Comparison of ENCODE assay signal across 24 cellular contexts in genomic region chr2:42040643-42041277, GRCh38. TPM values are rescaled to one million over a fixed set of nuclear protein-coding genes. Genes with fewer than 3 reads are reported as not detected.
DNase-seq lines count a peak whose midpoint lies in the region; ATAC-seq, FAIRE-seq and TF ChIP-seq lines count a peak whose summit lies in the region.
"Had no signal": no experiment of that assay in that cellular context is flagged by ENCODE, and none has a peak within 500 bp of the region (broad histone marks: within the 10 kb centered on the region; RNA-seq: fewer than 3 reads in every experiment).

No MANE protein-coding gene starts in this region.

- peaks cover 4% of the 10 kb centered on the region for H3K36me3 Mint-ChIP-seq in astrocyte (ENCODE audit: low read depth, unreplicated experiment)
- H3K36me3 Mint-ChIP-seq: T-cell had no signal

- H3K27ac ChIP-seq in heart right ventricle (peak overlapping the region in 3 of 10 donors; percentile 22 to 51 (median 47)), right atrium auricular region (peak overlapping the region in 1 of 2 donors; percentile 33), astrocyte (ENCODE audit: low read depth, low read length) (no peak overlapping the region), small intestine (ENCODE audit: low read depth in 1 of 2, low read length in 1 of 2) (no peak overlapping the region), colonic mucosa (no peak overlapping the region)
- H3K27ac ChIP-seq: A549; BLaER1 treated with 17β-estradiol and CSF1 and Interleukin-3, amounts not matched to agents 10 nM and 100 nM; foreskin keratinocyte; stomach; upper lobe of left lung had no signal

- peaks cover 28% of the 10 kb centered on the region for H3K27me3 Mint-ChIP-seq in astrocyte (ENCODE audit: low read depth, unreplicated experiment)

- H2AFZ ChIP-seq in astrocyte (ENCODE audit: low read depth, low read length): no peak overlapping the region

- H3K9ac ChIP-seq in astrocyte (ENCODE audit: low read length) (no peak overlapping the region), colonic mucosa (ENCODE audit: low read depth in 2 of 2, low read length in 2 of 2) (no peak overlapping the region)
- H3K9ac ChIP-seq: BLaER1 treated with 17β-estradiol and CSF1 and Interleukin-3, amounts not matched to agents 10 nM and 100 nM had no signal

- intact Hi-C loops in heart right ventricle (cut with DNase I): loop anchor here in 2 of 10 donors (10.0 kb wide), 2 partner anchors 76 to 106 kb away; no protein-coding TSS in a partner anchor
- intact Hi-C loops in colonic mucosa (cut with DNase I): loop anchor here (10.0 kb wide), 1 partner anchor 76 kb away; no protein-coding TSS in a partner anchor

- no peaks in the 10 kb centered on the region for H3K36me3 ChIP-seq in heart right ventricle
- H3K36me3 ChIP-seq in right atrium auricular region: no peaks in the 10 kb centered on the region
- H3K36me3 ChIP-seq in astrocyte (ENCODE audit: insufficient read depth, low read length): no peaks in the 10 kb centered on the region
- H3K36me3 ChIP-seq in small intestine (ENCODE audit: control insufficient read depth in 2 of 2, insufficient read depth in 2 of 2, low read length in 2 of 2): no peaks in the 10 kb centered on the region
- H3K36me3 ChIP-seq in colonic mucosa: no peaks in the 10 kb centered on the region
- H3K36me3 ChIP-seq: BLaER1 treated with 17β-estradiol and CSF1 and Interleukin-3, amounts not matched to agents 10 nM and 100 nM; stomach; upper lobe of left lung had no signal

- no peak overlapping the region for H3K4me2 ChIP-seq in astrocyte (ENCODE audit: low read length)
- H3K4me2 ChIP-seq: A549 had no signal

- no peak for DNase-seq in heart right ventricle
- no peak for DNase-seq in right atrium auricular region (ENCODE audit: low spot score)
- DNase-seq in astrocyte (ENCODE audit: low read depth): no peak
- DNase-seq in foreskin fibroblast: no peak
- peak; percentile 83 for DNase-seq in small intestine
- DNase-seq in colonic mucosa: no peak
- DNase-seq in NCI-H1417 treated with DMSO at 0.1 percent for 48 hours (lab: John Stamatoyannopoulos, UW): no peak
- DNase-seq: activated CD4-positive, alpha-beta T cell treated with anti-CD3 and anti-CD28 coated beads for 1 hour; activated T-cell treated with anti-CD3 and anti-CD28 coated beads, Interleukin-2, amount 50 U/mL, for 1 hour; Caco-2; foreskin keratinocyte; GOT3; hypothalamus; MM.1S; NCI-H1436; NCI-H2107; stomach; T-cell; upper lobe of left lung had no signal

- no peak overlapping the region for H3K4me3 ChIP-seq in heart right ventricle
- no peak overlapping the region for H3K4me3 ChIP-seq in right atrium auricular region
- H3K4me3 ChIP-seq in astrocyte (ENCODE audit: insufficient read depth, low read depth, low read length): no peak overlapping the region
- H3K4me3 ChIP-seq in foreskin fibroblast (ENCODE audit: low read depth in 1 of 2, low read length in 2 of 2): no peak overlapping the region
- no peak overlapping the region for H3K4me3 ChIP-seq in small intestine (ENCODE audit: low read depth in 1 of 2, low read length in 2 of 2)
- H3K4me3 ChIP-seq in colonic mucosa: no peak overlapping the region
- H3K4me3 ChIP-seq: A549; BLaER1 treated with 17β-estradiol and CSF1 and Interleukin-3, amounts not matched to agents 10 nM and 100 nM; stomach; upper lobe of left lung had no signal

- no peak overlapping the region for H3K4me3 Mint-ChIP-seq in astrocyte (ENCODE audit: unreplicated experiment)
- H3K4me3 Mint-ChIP-seq: T-cell had no signal

- 51 to 52% methylated on average over 9 of the region's 9 CpGs for WGBS in heart right ventricle, 2 donors
- 24 to 50% (median 34%) methylated on average over 9 of the region's 9 CpGs for WGBS in small intestine, 3 donors

- H4K20me1 ChIP-seq in astrocyte (ENCODE audit: insufficient read depth, low read length): no peaks in the 10 kb centered on the region
- H4K20me1 ChIP-seq: BLaER1 treated with 17β-estradiol and CSF1 and Interleukin-3, amounts not matched to agents 10 nM and 100 nM had no signal

- no peaks in the 10 kb centered on the region for H3K9me3 ChIP-seq in heart right ventricle
- H3K9me3 ChIP-seq in right atrium auricular region: no peaks in the 10 kb centered on the region
- H3K9me3 ChIP-seq in astrocyte (ENCODE audit: insufficient read depth, low read depth, low read length): no peaks in the 10 kb centered on the region
- H3K9me3 ChIP-seq in small intestine (ENCODE audit: control insufficient read depth, low read depth): no peaks in the 10 kb centered on the region
- H3K9me3 ChIP-seq in colonic mucosa: no peaks in the 10 kb centered on the region
- H3K9me3 ChIP-seq: A549; BLaER1 treated with 17β-estradiol and CSF1 and Interleukin-3, amounts not matched to agents 10 nM and 100 nM; Caco-2; stomach; upper lobe of left lung had no signal

- no peak for FAIRE-seq in astrocyte (lab: Jason Lieb, UNC)
- no peak for FAIRE-seq in small intestine (lab: Jason Lieb, UNC)
- FAIRE-seq: A549, bronchial epithelial cell, keratinocyte had no signal

- no peaks in the 10 kb centered on the region for H3K4me1 Mint-ChIP-seq in astrocyte (ENCODE audit: low read depth, unreplicated experiment)
- H3K4me1 Mint-ChIP-seq: T-cell had no signal

- TF ChIP-seq CTCF in heart right ventricle (IDR thresholded peaks at IDR 0.05): no peak
- TF ChIP-seq CTCF in right atrium auricular region (IDR thresholded peaks at IDR 0.05): no peak
- TF ChIP-seq CTCF in astrocyte (IDR thresholded peaks at IDR 0.05; ENCODE audit: insufficient read depth, low read depth, low read length): peak; percentile 12
- TF ChIP-seq CTCF in foreskin fibroblast (IDR thresholded peaks at IDR 0.05; ENCODE audit: low read depth, low read length): peak; percentile 5
- no peak for TF ChIP-seq CTCF in colonic mucosa (IDR thresholded peaks at IDR 0.05)

- ATAC-seq in heart right ventricle: peak in 5 of 8 donors; percentile 14 to 46 (median 40)
- no peak for ATAC-seq in GM21737 (IDR thresholded peaks at IDR 0.05; ENCODE audit: unreplicated experiment)
- ATAC-seq: A549, foreskin keratinocyte, T-cell had no signal

- no peaks in the 10 kb centered on the region for H3K79me2 ChIP-seq in astrocyte (ENCODE audit: insufficient read depth, low read length)

- no peaks in the 10 kb centered on the region for H3K9me3 Mint-ChIP-seq in astrocyte (ENCODE audit: unreplicated experiment)
- H3K9me3 Mint-ChIP-seq: T-cell had no signal

- H3K27ac Mint-ChIP-seq in astrocyte (ENCODE audit: unreplicated experiment): no peak overlapping the region
- H3K27ac Mint-ChIP-seq: T-cell had no signal

- H3K27me3 ChIP-seq in heart right ventricle: peaks cover 0 to under 1% (median 0%) of the 10 kb centered on the region in 7 donors
- no peaks in the 10 kb centered on the region for H3K27me3 ChIP-seq in right atrium auricular region
- H3K27me3 ChIP-seq in astrocyte (ENCODE audit: insufficient read depth, low read length): peaks cover 5% of the 10 kb centered on the region
- no peaks in the 10 kb centered on the region for H3K27me3 ChIP-seq in small intestine (ENCODE audit: control insufficient read depth in 2 of 2, insufficient read depth in 2 of 2, low read length in 2 of 2)
- H3K27me3 ChIP-seq in colonic mucosa: no peaks in the 10 kb centered on the region
- H3K27me3 ChIP-seq: upper lobe of left lung had no signal

- H3K4me1 ChIP-seq in heart right ventricle (peaks cover 0 to 20% (median 2%) of the 10 kb centered on the region in 9 donors), right atrium auricular region (peaks cover 0 to 13% of the 10 kb centered on the region in 2 donors), astrocyte (ENCODE audit: insufficient read depth, low read length) (no peaks in the 10 kb centered on the region), small intestine (ENCODE audit: control insufficient read depth in 2 of 2, insufficient read depth in 1 of 2, low read depth in 1 of 2, low read length in 1 of 2) (no peaks in the 10 kb centered on the region), colonic mucosa (no peaks in the 10 kb centered on the region)
- H3K4me1 ChIP-seq: A549, foreskin keratinocyte, upper lobe of left lung had no signal

RNA-seq across cellular contexts. Expression of gene PKDCC, which starts 7.1 kb away (rescaled TPM):
- total RNA-seq in heart right ventricle (100 to 1,000 TPM in 2 of 10 donors, 10 to 100 TPM in 8; 25.1 to 263 (median 41.5) TPM), right atrium auricular region (100 to 1,000 TPM in 1 of 2 donors, 10 to 100 TPM in 1; 66.0 to 128 TPM), astrocyte (6.9 and 9.7 TPM in 2 replicates), colonic mucosa (100 to 1,000 TPM in 1 of 2 donors, 10 to 100 TPM in 1; 61.3 to 125 TPM)
- polyA plus RNA-seq in heart right ventricle (100 to 1,000 TPM in 1 of 2 donors, 10 to 100 TPM in 1; 91.4 to 121 TPM), small intestine (100 to 1,000 TPM in 1 of 3 donors, 10 to 100 TPM in 1, 1 to 10 TPM in 1; 7.8 to 129 (median 13.8) TPM)
- total RNA-seq: foreskin keratinocyte had no signal
- polyA plus RNA-seq: keratinocyte had no signal

Comparison
In these comparisons a context has a peak if more than half of its experiments do, and no peak if none do; other contexts are left out.
1. CTCF ChIP-seq: peak in astrocyte (single experiment) and foreskin fibroblast (single experiment); none in heart right ventricle (0 of 9), right atrium auricular region (0 of 2) and colonic mucosa (single experiment).